In the genomic region with DNA sequence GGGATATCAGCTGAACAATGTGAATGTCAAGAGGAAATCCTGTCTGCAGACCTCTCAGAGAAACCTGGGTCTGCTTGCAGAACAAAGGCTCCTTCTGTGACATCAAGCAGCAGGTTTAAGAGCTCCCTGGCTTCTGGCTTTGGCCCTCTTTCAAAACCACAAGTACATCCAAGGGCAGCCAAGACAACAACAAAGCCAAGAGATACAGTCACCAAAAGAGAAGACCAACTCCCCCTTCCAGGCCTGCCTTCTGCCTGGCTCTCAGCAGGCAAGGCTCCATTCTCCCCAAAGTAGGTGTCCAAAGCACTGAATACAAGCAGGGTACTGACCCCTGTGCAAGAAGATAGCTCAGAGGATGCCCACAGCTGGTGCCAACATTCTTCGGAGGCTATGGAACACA, we compare ENCODE assay signal across 12 cellular contexts. TPM values are rescaled to one million over a fixed set of nuclear protein-coding genes. Genes with fewer than 3 reads are reported as not detected.
DNase-seq lines count a peak whose midpoint lies in the region; ATAC-seq, FAIRE-seq and TF ChIP-seq lines count a peak whose summit lies in the region.
"Had no signal": no experiment of that assay in that cellular context is flagged by ENCODE, and none has a peak within 500 bp of the region (broad histone marks: within the 10 kb centered on the region; RNA-seq: fewer than 3 reads in every experiment).

No MANE protein-coding gene starts in this region.

- 92% methylated on average over 1 of the region's 1 CpG for WGBS in hepatocyte (ENCODE audit: low lambda C conversion rate, missing lambda C conversion rate)

- H3K9me2 ChIP-seq in hepatocyte (replicated peaks; ENCODE audit: insufficient read depth) = no peaks in the 10 kb centered on the region

- peaks cover 67% of the 10 kb centered on the region for H3K4me1 Mint-ChIP-seq in astrocyte (ENCODE audit: low read depth, unreplicated experiment)

- ATAC-seq in upper lobe of right lung = peak; percentile 44
- ATAC-seq in HG02852 (IDR thresholded peaks at IDR 0.05; ENCODE audit: unreplicated experiment) = no peak
- ATAC-seq in GM21447 (IDR thresholded peaks at IDR 0.05; ENCODE audit: unreplicated experiment) = no peak
- ATAC-seq: GM12878, K562 had no signal

- peaks cover 88% of the 10 kb centered on the region for H4K20me1 ChIP-seq in astrocyte (ENCODE audit: insufficient read depth, low read length)
- no peaks in the 10 kb centered on the region for H4K20me1 ChIP-seq in hepatocyte (ENCODE audit: insufficient read depth, poor library complexity, severe bottlenecking)

- H3K9me3 Mint-ChIP-seq in astrocyte (ENCODE audit: unreplicated experiment) = no peaks in the 10 kb centered on the region

- no peaks in the 10 kb centered on the region for H3K27me3 ChIP-seq in astrocyte (ENCODE audit: insufficient read depth, low read length)
- H3K27me3 ChIP-seq in hepatocyte = no peaks in the 10 kb centered on the region
- no peaks in the 10 kb centered on the region for H3K27me3 ChIP-seq in upper lobe of right lung

- H3K79me2 ChIP-seq in astrocyte (ENCODE audit: insufficient read depth, low read length) (peaks cover 96% of the 10 kb centered on the region), hepatocyte (peaks cover 32% of the 10 kb centered on the region)

- intact Hi-C loops in upper lobe of right lung (cut with DNase I) = no loop called here

- H2AFZ ChIP-seq in astrocyte (ENCODE audit: low read depth, low read length) = no peak overlapping the region
- H2AFZ ChIP-seq in hepatocyte = no peak overlapping the region

- H3K4me3 ChIP-seq in astrocyte (ENCODE audit: insufficient read depth, low read depth, low read length) (no peak overlapping the region), hepatocyte (no peak overlapping the region), upper lobe of right lung (no peak overlapping the region)
- H3K4me3 ChIP-seq: GM12878, HAP-1, K562 had no signal

- no peaks in the 10 kb centered on the region for H3K9me3 ChIP-seq in astrocyte (ENCODE audit: insufficient read depth, low read depth, low read length)
- H3K9me3 ChIP-seq in hepatocyte (ENCODE audit: low read depth) = no peaks in the 10 kb centered on the region
- no peaks in the 10 kb centered on the region for H3K9me3 ChIP-seq in upper lobe of right lung
- H3K9me3 ChIP-seq: HAP-1 had no signal

- H3K27ac Mint-ChIP-seq in astrocyte (ENCODE audit: unreplicated experiment) = peak overlapping the region; percentile 42

- peak; percentile 17 for DNase-seq in DMS 273 (lab: John Stamatoyannopoulos, UW; ENCODE audit: unreplicated experiment)
- no peak for DNase-seq in DMS 273 treated with DMSO at 0.1 percent for 48 hours (lab: John Stamatoyannopoulos, UW)
- peak; percentile 95 for DNase-seq in astrocyte (ENCODE audit: low read depth)
- DNase-seq in hepatocyte (ENCODE audit: low spot score) = no peak
- no peak for DNase-seq in upper lobe of right lung
- DNase-seq in activated effector memory CD4-positive, alpha-beta T cell treated with anti-CD3 and anti-CD28 coated beads, Interleukin-2, amount 50 U/mL, for 16 hours = no peak

- H3K9ac ChIP-seq in astrocyte (ENCODE audit: low read length) = peak overlapping the region; percentile 38

- peaks cover 42% of the 10 kb centered on the region for H3K36me3 ChIP-seq in astrocyte (ENCODE audit: insufficient read depth, low read length)
- no peaks in the 10 kb centered on the region for H3K36me3 ChIP-seq in hepatocyte (replicated peaks; ENCODE audit: insufficient read depth, low read depth)
- H3K36me3 ChIP-seq in upper lobe of right lung = peaks cover 15% of the 10 kb centered on the region
- H3K36me3 ChIP-seq: HAP-1 had no signal

- H3K4me1 ChIP-seq in astrocyte (ENCODE audit: insufficient read depth, low read length) = peaks cover 81% of the 10 kb centered on the region
- H3K4me1 ChIP-seq in hepatocyte (ENCODE audit: insufficient read depth) = peaks cover 83% of the 10 kb centered on the region
- H3K4me1 ChIP-seq in upper lobe of right lung = peaks cover 70% of the 10 kb centered on the region
- H3K4me1 ChIP-seq: HAP-1 had no signal

- TF ChIP-seq CTCF in astrocyte (IDR thresholded peaks at IDR 0.05; ENCODE audit: insufficient read depth, low read depth, low read length) = no peak
- TF ChIP-seq CTCF in hepatocyte (IDR thresholded peaks at IDR 0.05; ENCODE audit: poor library complexity) = no peak
- TF ChIP-seq CTCF in upper lobe of right lung (IDR thresholded peaks at IDR 0.05) = no peak

- peaks cover 21% of the 10 kb centered on the region for H3K36me3 Mint-ChIP-seq in astrocyte (ENCODE audit: low read depth, unreplicated experiment)

- H3K4me2 ChIP-seq in astrocyte (ENCODE audit: low read length) (peak overlapping the region; percentile 66), hepatocyte (peak overlapping the region; percentile 8)

- peak; percentile 60 for FAIRE-seq in astrocyte (lab: Jason Lieb, UNC)
- FAIRE-seq: GM12878, K562 had no signal

- no peaks in the 10 kb centered on the region for H3K27me3 Mint-ChIP-seq in astrocyte (ENCODE audit: low read depth, unreplicated experiment)

- H3K27ac ChIP-seq in astrocyte (ENCODE audit: low read depth, low read length) (peak overlapping the region; percentile 78), hepatocyte (no peak overlapping the region), upper lobe of right lung (no peak overlapping the region)
- H3K27ac ChIP-seq: 22Rv1 had no signal

- H3K4me3 Mint-ChIP-seq in astrocyte (ENCODE audit: unreplicated experiment) = no peak overlapping the region

RNA-seq across cellular contexts. Expression of gene BCAR3, which starts 11.5 kb away (rescaled TPM):
- 30.0 and 31.1 TPM in 2 replicates for total RNA-seq in astrocyte
- total RNA-seq in hepatocyte = 20.4 and 22.6 TPM in 2 replicates
- 22.5 and 23.7 TPM in 2 replicates for polyA plus RNA-seq in hepatocyte
- total RNA-seq in upper lobe of right lung = 23.5 TPM

Comparison
In these comparisons a context has a peak if more than half of its experiments do, and no peak if none do; other contexts are left out.
1. DNase-seq: peak in DMS 273 (single experiment) and astrocyte (single experiment); none in DMS 273 treated with DMSO at 0.1 percent for 48 hours (single experiment), hepatocyte (single experiment), upper lobe of right lung (single experiment) and activated effector memory CD4-positive, alpha-beta T cell treated with anti-CD3 and anti-CD28 coated beads, Interleukin-2, amount 50 U/mL, for 16 hours (single experiment).